Comparison of ENCODE assay signal across 22 cellular contexts in genomic region chr14:88452231-88452630, GRCh38.
"Had no signal": no experiment of that assay in that cellular context is flagged by ENCODE, and none has a peak within 500 bp of the region (broad histone marks: within the 10 kb centered on the region; RNA-seq: fewer than 3 reads in every experiment).

No MANE protein-coding gene starts in this region.

- ATAC-seq: gastrocnemius medialis; right cardiac atrium; stimulated activated effector memory CD8-positive, alpha-beta T cell treated with anti-CD3 and anti-CD28 coated beads, Interleukin-12 subunit alpha, Interleukin-12 subunit beta, amount 100 ng/mL, for 72 hours had no signal

- H3K4me1 ChIP-seq: ascending aorta, gastrocnemius medialis, left ventricle myocardium inferior, prostate gland, stomach had no signal

- H3K9me3 ChIP-seq: gastrocnemius medialis, prostate gland had no signal

- FAIRE-seq: endometrium, TTC549 had no signal

- H3K27ac ChIP-seq: ascending aorta, coronary artery, gastrocnemius medialis, left ventricle myocardium inferior, prostate gland, skin epidermis, stomach had no signal

- H3K4me3 ChIP-seq: ascending aorta, coronary artery, gastrocnemius medialis, left ventricle myocardium inferior, prostate gland, skin epidermis, stomach had no signal

- H3K27me3 ChIP-seq: ascending aorta, gastrocnemius medialis, stomach had no signal

- H3K36me3 ChIP-seq: prostate gland had no signal

- DNase-seq: activated B cell treated with CpG ODN at 0.5 μM for 24 hours; activated CD4-positive, alpha-beta T cell treated with anti-CD3 and anti-CD28 coated beads, Interleukin-2, amount 10 ng/mL, durations not matched to agents 7 days and 5 days; activated CD8-positive, alpha-beta memory T cell treated with anti-CD3 and anti-CD28 coated beads for 24 hours; activated CD8-positive, alpha-beta memory T cell treated with anti-CD3 and anti-CD28 coated beads, Interleukin-2, amount 50 U/mL, for 48 hours; activated effector memory CD4-positive, alpha-beta T cell treated with anti-CD3 and anti-CD28 coated beads, Interleukin-2, amount 50 U/mL, for 16 hours; activated T-cell treated with anti-CD3 and anti-CD28 coated beads, Interleukin-2, amount 50 U/mL, for 48 hours; erythroblast; gastrocnemius medialis; head of caudate nucleus; kidney glomerular epithelial cell; left ventricle myocardium inferior; naive B cell; right cardiac atrium; stimulated activated CD4-positive, alpha-beta T cell treated with anti-CD3 and anti-CD28 coated beads, Interleukin-2, amount 100 ng/mL, for 48 hours; stomach had no signal
